In the genomic region with DNA sequence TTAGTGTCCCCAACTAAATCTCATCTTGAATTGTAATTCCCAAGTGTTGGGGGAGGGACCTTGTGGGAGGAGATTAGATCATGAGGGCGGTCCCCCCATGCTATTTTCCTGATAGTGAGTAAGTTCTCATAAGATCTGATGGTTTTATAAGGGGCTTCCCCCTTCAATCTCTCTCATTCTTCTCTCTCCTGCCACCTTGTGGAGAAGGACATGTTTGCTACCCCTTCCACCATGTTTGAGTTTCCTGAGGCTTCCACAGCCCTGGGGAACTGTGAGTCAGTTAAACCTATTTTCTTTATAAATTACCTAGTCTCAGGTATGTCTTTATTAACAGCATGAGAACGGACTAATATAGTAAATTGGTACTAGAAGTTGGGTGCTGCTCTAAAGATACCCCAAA, we compare ENCODE assay signal across 8 cellular contexts.
DNase-seq lines count a peak whose midpoint lies in the region; ATAC-seq and TF ChIP-seq lines count a peak whose summit lies in the region.

No MANE protein-coding gene starts in this region.

- no peaks in the 10 kb centered on the region for H3K4me1 Mint-ChIP-seq in chondrocyte (ENCODE audit: low read depth)
- no peaks in the 10 kb centered on the region for H3K4me1 Mint-ChIP-seq in stimulated activated effector memory CD8-positive, alpha-beta T cell treated with anti-CD3 and anti-CD28 coated beads, Interleukin-12 subunit alpha, Interleukin-12 subunit beta, amount 100 ng/mL, for 72 hours

- H3K36me3 Mint-ChIP-seq in chondrocyte (ENCODE audit: low read depth), result no peaks in the 10 kb centered on the region
- no peaks in the 10 kb centered on the region for H3K36me3 Mint-ChIP-seq in stimulated activated effector memory CD8-positive, alpha-beta T cell treated with anti-CD3 and anti-CD28 coated beads, Interleukin-12 subunit alpha, Interleukin-12 subunit beta, amount 100 ng/mL, for 72 hours

- no peak overlapping the region for H3K4me3 Mint-ChIP-seq in chondrocyte (ENCODE audit: unreplicated experiment)
- H3K4me3 Mint-ChIP-seq in stimulated activated effector memory CD8-positive, alpha-beta T cell treated with anti-CD3 and anti-CD28 coated beads, Interleukin-12 subunit alpha, Interleukin-12 subunit beta, amount 100 ng/mL, for 72 hours, result no peak overlapping the region

- H4K20me1 ChIP-seq in DND-41 (ENCODE audit: insufficient read depth, low read length), result no peaks in the 10 kb centered on the region

- no peaks in the 10 kb centered on the region for H3K27me3 ChIP-seq in DND-41 (ENCODE audit: insufficient read depth, low read length, poor library complexity)
- no peaks in the 10 kb centered on the region for H3K27me3 ChIP-seq in thyroid gland
- H3K27me3 ChIP-seq in gastrocnemius medialis, result no peaks in the 10 kb centered on the region

- no peaks in the 10 kb centered on the region for H3K79me2 ChIP-seq in DND-41 (ENCODE audit: insufficient read depth, low read length)

- H3K27ac Mint-ChIP-seq in chondrocyte (ENCODE audit: unreplicated experiment), result no peak overlapping the region
- H3K27ac Mint-ChIP-seq in stimulated activated effector memory CD8-positive, alpha-beta T cell treated with anti-CD3 and anti-CD28 coated beads, Interleukin-12 subunit alpha, Interleukin-12 subunit beta, amount 100 ng/mL, for 72 hours, result no peak overlapping the region

- TF ChIP-seq POLR2A in thyroid gland (IDR thresholded peaks at IDR 0.05) (no peak), gastrocnemius medialis (IDR thresholded peaks at IDR 0.05) (no peak)

- H3K9me3 Mint-ChIP-seq in chondrocyte (ENCODE audit: low read depth), result peaks cover 16% of the 10 kb centered on the region
- peaks cover 19% of the 10 kb centered on the region for H3K9me3 Mint-ChIP-seq in stimulated activated effector memory CD8-positive, alpha-beta T cell treated with anti-CD3 and anti-CD28 coated beads, Interleukin-12 subunit alpha, Interleukin-12 subunit beta, amount 100 ng/mL, for 72 hours

- H3K4me2 ChIP-seq in DND-41 (ENCODE audit: insufficient read depth, low read length), result no peak overlapping the region

- no peaks in the 10 kb centered on the region for H3K27me3 Mint-ChIP-seq in chondrocyte (ENCODE audit: low read depth)

- H3K9me3 ChIP-seq in DND-41 (ENCODE audit: insufficient read depth, low read length, severe bottlenecking) (peaks cover 18% of the 10 kb centered on the region), thyroid gland (no peaks in the 10 kb centered on the region), gastrocnemius medialis (no peaks in the 10 kb centered on the region)

- WGBS in thyroid gland, 2 donors, result 44 to 67% methylated on average over 2 of the region's 2 CpGs

- H2AFZ ChIP-seq in DND-41 (ENCODE audit: low read depth, low read length), result no peak overlapping the region

- TF ChIP-seq CTCF in DND-41 (IDR thresholded peaks at IDR 0.05; ENCODE audit: borderline replicate concordance, extremely low read depth, low read length, poor library complexity, severe bottlenecking) (peak; percentile 59), chondrocyte (IDR thresholded peaks at IDR 0.05) (peak; percentile 64), thyroid gland (IDR thresholded peaks at IDR 0.05) (no peak), gastrocnemius medialis (IDR thresholded peaks at IDR 0.05 in 4 of 5, conservative IDR thresholded peaks at IDR 0.05 in 1 of 5) (no peak)

- in situ Hi-C loops in gastrocnemius medialis (cut with MboI; ENCODE audit: low sequenced_read_pairs in 4 of 4), result no loop called here

- ATAC-seq in DND-41 (ENCODE audit: insufficient read depth, low read depth) (peak; percentile 77; the same call in 2 of the 3 replicates), GM19463 (IDR thresholded peaks at IDR 0.05; ENCODE audit: unreplicated experiment) (peak; percentile 77), gastrocnemius medialis (no peak)
- ATAC-seq in stimulated activated effector memory CD8-positive, alpha-beta T cell treated with anti-CD3 and anti-CD28 coated beads, Interleukin-12 subunit alpha, Interleukin-12 subunit beta, amount 100 ng/mL, for 72 hours, result no peak

- H3K4me1 ChIP-seq in DND-41 (ENCODE audit: insufficient read depth, low read length) (no peaks in the 10 kb centered on the region), thyroid gland (no peaks in the 10 kb centered on the region), gastrocnemius medialis (no peaks in the 10 kb centered on the region)

- H3K36me3 ChIP-seq in DND-41 (ENCODE audit: insufficient read depth, low read length) (no peaks in the 10 kb centered on the region), thyroid gland (no peaks in the 10 kb centered on the region), gastrocnemius medialis (no peaks in the 10 kb centered on the region)

- no peak overlapping the region for H3K27ac ChIP-seq in DND-41 (ENCODE audit: low read length)
- H3K27ac ChIP-seq in thyroid gland, result no peak overlapping the region
- H3K27ac ChIP-seq in gastrocnemius medialis, result no peak overlapping the region

- intact Hi-C loops in thyroid gland (cut with DNase I) (no loop called here), gastrocnemius medialis (cut with DNase I; ENCODE audit: low total_unique reads) (no loop called here)

- H3K9ac ChIP-seq in DND-41 (ENCODE audit: low read depth, low read length), result no peak overlapping the region

- no peak overlapping the region for H3K4me3 ChIP-seq in DND-41 (ENCODE audit: low read depth in 1 of 2, low read length in 2 of 2)
- no peak overlapping the region for H3K4me3 ChIP-seq in thyroid gland (replicated peaks in 1 of 3)
- no peak overlapping the region for H3K4me3 ChIP-seq in gastrocnemius medialis

- DNase-seq in DND-41 (peak; percentile 33), HT1080 (ENCODE audit: low read depth) (peak; percentile 40), chondrocyte (ENCODE audit: low spot score) (no peak), thyroid gland (no peak), gastrocnemius medialis (no peak), SIG-M5 (lab: John Stamatoyannopoulos, UW) (no peak)
- DNase-seq in stimulated activated effector memory CD8-positive, alpha-beta T cell treated with anti-CD3 and anti-CD28 coated beads, Interleukin-12 subunit alpha, Interleukin-12 subunit beta, amount 100 ng/mL, for 72 hours (ENCODE audit: low spot score in 2 of 2), result no peak

Comparison
In these comparisons a context has a peak if more than half of its experiments do, and no peak if none do; other contexts are left out.
1. ATAC-seq: peak in DND-41 (single experiment) and GM19463 (single experiment); none in stimulated activated effector memory CD8-positive, alpha-beta T cell treated with anti-CD3 and anti-CD28 coated beads, Interleukin-12 subunit alpha, Interleukin-12 subunit beta, amount 100 ng/mL, for 72 hours (single experiment) and gastrocnemius medialis (0 of 2).
2. DNase-seq: peak in DND-41 (single experiment) and HT1080 (single experiment); none in chondrocyte (single experiment), thyroid gland (0 of 2), stimulated activated effector memory CD8-positive, alpha-beta T cell treated with anti-CD3 and anti-CD28 coated beads, Interleukin-12 subunit alpha, Interleukin-12 subunit beta, amount 100 ng/mL, for 72 hours (0 of 2), gastrocnemius medialis (0 of 2) and SIG-M5 (single experiment).
3. CTCF ChIP-seq: peak in DND-41 (single experiment) and chondrocyte (single experiment); none in thyroid gland (0 of 6) and gastrocnemius medialis (0 of 5).